In the genomic region with DNA sequence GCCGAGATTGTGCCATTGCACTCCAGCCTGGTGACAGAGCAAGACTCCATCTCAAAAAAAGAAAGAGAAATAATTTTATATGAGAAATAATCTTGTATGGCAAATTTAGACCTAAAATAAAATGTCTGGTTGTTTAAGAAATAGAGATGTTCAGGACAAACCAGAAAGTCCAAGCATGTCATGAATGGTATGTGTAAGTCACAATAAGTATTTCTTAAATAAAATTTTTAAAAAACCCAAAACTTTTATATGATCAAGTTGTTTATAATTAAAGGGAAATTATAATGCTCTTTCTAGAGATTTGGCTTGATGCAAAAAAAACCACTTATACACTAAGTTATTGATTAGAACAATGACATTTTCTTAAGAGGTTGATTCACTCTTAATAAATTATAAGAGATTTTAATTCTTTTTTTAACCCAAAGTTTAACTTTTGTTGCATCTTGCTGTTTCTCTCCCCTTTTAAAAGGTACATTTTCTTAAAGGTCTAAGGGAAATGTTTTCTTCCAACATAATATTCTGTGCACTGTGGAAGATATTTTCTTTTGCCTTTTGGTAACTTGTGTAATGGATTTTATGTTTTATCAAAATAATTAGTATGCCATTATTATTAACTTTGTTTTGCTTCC, we compare ENCODE assay signal across 23 cellular contexts.
A peak's percentile ranks its signal among the peaks of the same experiment; 100 is the strongest.
DNase-seq lines count a peak whose midpoint lies in the region; ATAC-seq and TF ChIP-seq lines count a peak whose summit lies in the region.
"Had no signal": no experiment of that assay in that cellular context is flagged by ENCODE, and none has a peak within 500 bp of the region (broad histone marks: within the 10 kb centered on the region; RNA-seq: fewer than 3 reads in every experiment).

No MANE protein-coding gene starts in this region.

- peaks cover 19 to 26% of the 10 kb centered on the region in 2 donors for H3K9me3 ChIP-seq in breast epithelium
- peaks cover 32% of the 10 kb centered on the region for H3K9me3 ChIP-seq in neural progenitor cell (ENCODE audit: low read depth)
- no peaks in the 10 kb centered on the region for H3K9me3 ChIP-seq in MM.1S (replicated peaks; ENCODE audit: insufficient read depth, low read length)
- H3K9me3 ChIP-seq: ascending aorta had no signal

- H3K27me3 ChIP-seq in breast epithelium (no peaks in the 10 kb centered on the region), neural progenitor cell (no peaks in the 10 kb centered on the region), MM.1S (replicated peaks; ENCODE audit: insufficient read depth, low read length) (no peaks in the 10 kb centered on the region)
- H3K27me3 ChIP-seq: ascending aorta, spleen had no signal

- H3K4me1 Mint-ChIP-seq in MCF 10A (ENCODE audit: insufficient read depth, unreplicated experiment): no peaks in the 10 kb centered on the region
- no peaks in the 10 kb centered on the region for H3K4me1 Mint-ChIP-seq in neural progenitor cell
- no peaks in the 10 kb centered on the region for H3K4me1 Mint-ChIP-seq in stimulated activated memory B cell treated with anti-CD40 and anti-IgM and Interleukin-4, amounts not matched to agents 10 μg/mL and 1 μg/mL and 100 μg/mL, for 72 hours
- H3K4me1 Mint-ChIP-seq: activated CD4-positive, alpha-beta T cell treated with anti-CD3 and anti-CD28 coated beads for 36 hours; activated naive CD8-positive, alpha-beta T cell treated with anti-CD3 and anti-CD28 coated beads for 36 hours had no signal

- H4K20me1 ChIP-seq in neural progenitor cell (ENCODE audit: low read depth): no peaks in the 10 kb centered on the region
- no peaks in the 10 kb centered on the region for H4K20me1 ChIP-seq in MM.1S (ENCODE audit: insufficient read depth, low read length)

- intact Hi-C loops in MCF 10A (cut with micrococcal nuclease): no loop called here
- intact Hi-C loops in breast epithelium (cut with DNase I; ENCODE audit: low total_unique reads): no loop called here

- H3K36me3 Mint-ChIP-seq in MCF 10A (ENCODE audit: insufficient read depth, unreplicated experiment) (no peaks in the 10 kb centered on the region), neural progenitor cell (peaks cover 1% of the 10 kb centered on the region)
- H3K36me3 Mint-ChIP-seq in stimulated activated memory B cell treated with anti-CD40 and anti-IgM and Interleukin-4, amounts not matched to agents 10 μg/mL and 1 μg/mL and 100 μg/mL, for 72 hours: no peaks in the 10 kb centered on the region
- H3K36me3 Mint-ChIP-seq: activated naive CD8-positive, alpha-beta T cell treated with anti-CD3 and anti-CD28 coated beads for 36 hours had no signal

- POLR2A ChIA-PET in MCF 10A (lab: Yijun Ruan, JAX): no interaction called here
- POLR2A ChIA-PET in RWPE1 (lab: Yijun Ruan, JAX; ENCODE audit: low non-redundant PET): no interaction called here

- TF ChIP-seq CTCF in MCF 10A (IDR thresholded peaks at IDR 0.05; ENCODE audit: unreplicated experiment) (no peak), breast epithelium (IDR thresholded peaks at IDR 0.05) (no peak), NB4 (IDR thresholded peaks at IDR 0.05; ENCODE audit: low read depth, low read length) (no peak), choroid plexus epithelial cell (conservative IDR thresholded peaks at IDR 0.05; ENCODE audit: low read depth, low read length) (no peak), neural progenitor cell (IDR thresholded peaks at IDR 0.05) (no peak), MM.1S (IDR thresholded peaks at IDR 0.05; ENCODE audit: low read length) (no peak), RWPE1 (conservative IDR thresholded peaks at IDR 0.05; ENCODE audit: low read depth) (no peak)

- H3K27me3 Mint-ChIP-seq in MCF 10A (ENCODE audit: insufficient read depth, unreplicated experiment) (peaks cover 15% of the 10 kb centered on the region), neural progenitor cell (ENCODE audit: insufficient read depth, low read depth) (peaks cover 8% of the 10 kb centered on the region)
- peaks cover 26% of the 10 kb centered on the region for H3K27me3 Mint-ChIP-seq in stimulated activated memory B cell treated with anti-CD40 and anti-IgM and Interleukin-4, amounts not matched to agents 10 μg/mL and 1 μg/mL and 100 μg/mL, for 72 hours

- H3K79me2 ChIP-seq in neural progenitor cell (ENCODE audit: low read depth) (no peaks in the 10 kb centered on the region), MM.1S (ENCODE audit: low read length) (no peaks in the 10 kb centered on the region)

- no TSS peak for BruUV-seq in MCF 10A (replicated peaks; lab: Mats Ljungman, UMichigan)

- no peaks in the 10 kb centered on the region for H3F3A ChIP-seq in neural progenitor cell (ENCODE audit: low read depth)
- H3F3A ChIP-seq in MM.1S (ENCODE audit: insufficient read depth, low read length): no peaks in the 10 kb centered on the region

- peak; percentile 17 for DNase-seq in MCF 10A (ENCODE audit: unreplicated experiment)
- no peak for DNase-seq in breast epithelium (ENCODE audit: low spot score in 2 of 2)
- DNase-seq in NB4 (ENCODE audit: low read depth): peak; percentile 12
- peak; percentile 3 for DNase-seq in choroid plexus epithelial cell (ENCODE audit: low read depth)
- peak; percentile 7 for DNase-seq in neural progenitor cell (ENCODE audit: low spot score)
- no peak for DNase-seq in MM.1S
- DNase-seq in RWPE1 (ENCODE audit: low spot score): no peak
- DNase-seq: activated CD4-positive, alpha-beta T cell treated with anti-CD3 and anti-CD28 coated beads for 36 hours; activated CD8-positive, alpha-beta memory T cell treated with anti-CD3 and anti-CD28 coated beads for 24 hours; activated effector memory CD4-positive, alpha-beta T cell treated with Interleukin-2 at 50 U/mL for 16 hours; activated naive CD8-positive, alpha-beta T cell treated with anti-CD3 and anti-CD28 coated beads for 36 hours; central memory CD4-positive, alpha-beta T cell; DMS79; HCEC 1CT; NCI-H446; NCI-H774; spleen; stimulated activated CD4-positive, alpha-beta T cell treated with anti-CD3 and anti-CD28 coated beads, Interleukin-2, amount 100 ng/mL, for 48 hours; trophoblast cell had no signal

- ATAC-seq in stimulated activated memory B cell treated with anti-CD40 and anti-IgM and Interleukin-4, amounts not matched to agents 10 μg/mL and 1 μg/mL and 100 μg/mL, for 72 hours: no peak
- ATAC-seq: activated CD4-positive, alpha-beta T cell treated with anti-CD3 and anti-CD28 coated beads for 36 hours; right cardiac atrium; Right ventricle myocardium inferior had no signal

- no peak overlapping the region for H3K4me3 ChIP-seq in breast epithelium
- H3K4me3 ChIP-seq in NB4 (ENCODE audit: low read depth, low read length): no peak overlapping the region
- no peak overlapping the region for H3K4me3 ChIP-seq in choroid plexus epithelial cell (ENCODE audit: low read depth, low read length)
- H3K4me3 ChIP-seq in neural progenitor cell: no peak overlapping the region
- no peak overlapping the region for H3K4me3 ChIP-seq in MM.1S (ENCODE audit: low read length)
- H3K4me3 ChIP-seq: ascending aorta, spleen had no signal

- H2AFZ ChIP-seq in neural progenitor cell (replicated peaks): no peak overlapping the region
- H2AFZ ChIP-seq in MM.1S (ENCODE audit: low read length): no peak overlapping the region

- peaks cover 25% of the 10 kb centered on the region for H3K9me3 Mint-ChIP-seq in MCF 10A (ENCODE audit: unreplicated experiment)
- peaks cover 47% of the 10 kb centered on the region for H3K9me3 Mint-ChIP-seq in neural progenitor cell
- peaks cover 15% of the 10 kb centered on the region for H3K9me3 Mint-ChIP-seq in stimulated activated memory B cell treated with anti-CD40 and anti-IgM and Interleukin-4, amounts not matched to agents 10 μg/mL and 1 μg/mL and 100 μg/mL, for 72 hours

- no peaks in the 10 kb centered on the region for H3K4me1 ChIP-seq in breast epithelium
- H3K4me1 ChIP-seq in neural progenitor cell: no peaks in the 10 kb centered on the region
- H3K4me1 ChIP-seq in MM.1S (ENCODE audit: low read length): no peaks in the 10 kb centered on the region
- H3K4me1 ChIP-seq: ascending aorta, spleen had no signal

- H3K36me3 ChIP-seq in breast epithelium: no peaks in the 10 kb centered on the region
- peaks cover 12% of the 10 kb centered on the region for H3K36me3 ChIP-seq in neural progenitor cell
- H3K36me3 ChIP-seq in MM.1S (replicated peaks; ENCODE audit: insufficient read depth, low read length): no peaks in the 10 kb centered on the region
- H3K36me3 ChIP-seq: ascending aorta, spleen had no signal

- H3K4me3 Mint-ChIP-seq in MCF 10A (ENCODE audit: unreplicated experiment) (no peak overlapping the region), neural progenitor cell (no peak overlapping the region)
- H3K4me3 Mint-ChIP-seq in stimulated activated memory B cell treated with anti-CD40 and anti-IgM and Interleukin-4, amounts not matched to agents 10 μg/mL and 1 μg/mL and 100 μg/mL, for 72 hours: no peak overlapping the region
- H3K4me3 Mint-ChIP-seq: activated CD4-positive, alpha-beta T cell treated with anti-CD3 and anti-CD28 coated beads for 36 hours; activated naive CD8-positive, alpha-beta T cell treated with anti-CD3 and anti-CD28 coated beads for 36 hours had no signal

- H3K9ac ChIP-seq in neural progenitor cell (no peak overlapping the region), MM.1S (ENCODE audit: low read length) (no peak overlapping the region)

- CTCF ChIA-PET in MCF 10A (lab: Yijun Ruan, JAX): interaction anchor here (0.7 kb wide), 1 partner anchor 951 kb away, joined by 4 read pairs; no protein-coding TSS in a partner anchor
- CTCF ChIA-PET in RWPE1 (lab: Yijun Ruan, JAX): no interaction called here

- H3K4me2 ChIP-seq in neural progenitor cell (no peak overlapping the region), MM.1S (ENCODE audit: low read depth, low read length) (no peak overlapping the region)

- H3K27ac ChIP-seq in breast epithelium: no peak overlapping the region
- H3K27ac ChIP-seq in neural progenitor cell: no peak overlapping the region
- no peak overlapping the region for H3K27ac ChIP-seq in MM.1S (ENCODE audit: low read length)
- H3K27ac ChIP-seq in RWPE1: no peak overlapping the region
- H3K27ac ChIP-seq: ascending aorta, spleen had no signal

- H3K27ac Mint-ChIP-seq in MCF 10A (ENCODE audit: low read depth, unreplicated experiment) (no peak overlapping the region), neural progenitor cell (no peak overlapping the region)
- no peak overlapping the region for H3K27ac Mint-ChIP-seq in stimulated activated memory B cell treated with anti-CD40 and anti-IgM and Interleukin-4, amounts not matched to agents 10 μg/mL and 1 μg/mL and 100 μg/mL, for 72 hours
- H3K27ac Mint-ChIP-seq: activated CD4-positive, alpha-beta T cell treated with anti-CD3 and anti-CD28 coated beads for 36 hours; activated naive CD8-positive, alpha-beta T cell treated with anti-CD3 and anti-CD28 coated beads for 36 hours had no signal

- no peaks in the 10 kb centered on the region for H3K9me2 ChIP-seq in MM.1S (replicated peaks; ENCODE audit: insufficient read depth, low read length)

- no peak for TF ChIP-seq POLR2A in breast epithelium (IDR thresholded peaks at IDR 0.05)
- no peak for TF ChIP-seq POLR2A in NB4 (IDR thresholded peaks at IDR 0.05; ENCODE audit: extremely low read depth, insufficient read length)

Comparison
In these comparisons a context has a peak if more than half of its experiments do, and no peak if none do; other contexts are left out.
1. DNase-seq: peak in MCF 10A (single experiment), NB4 (single experiment), choroid plexus epithelial cell (single experiment) and neural progenitor cell (single experiment); none in breast epithelium (0 of 2), MM.1S (single experiment) and RWPE1 (single experiment).